ENCODE assay signal across 31 cellular contexts in genomic region chr2:179946346-179946745, GRCh38.
"Had no signal": no experiment of that assay in that cellular context is flagged by ENCODE, and none has a peak within 500 bp of the region (broad histone marks: within the 10 kb centered on the region; RNA-seq: fewer than 3 reads in every experiment).

No MANE protein-coding gene starts in this region.

- DNase-seq: activated effector memory CD4-positive, alpha-beta T cell treated with anti-CD3 and anti-CD28 coated beads, Interleukin-2, amount 50 U/mL, for 16 hours; activated effector memory CD4-positive, alpha-beta T cell treated with Interleukin-2 at 50 U/mL for 16 hours; activated gamma-delta T cell; activated gamma-delta T cell treated with Interleukin-2 at 50 U/mL for 16 hours; activated naive CD4-positive, alpha-beta T cell; activated naive CD4-positive, alpha-beta T cell treated with anti-CD3 and anti-CD28 coated beads for 36 hours; activated naive CD4-positive, alpha-beta T cell treated with anti-CD3 and anti-CD28 coated beads, Interleukin-2, amount 10 ng/mL, durations not matched to agents 7 days and 5 days; activated naive CD4-positive, alpha-beta T cell treated with anti-CD3 and anti-CD28 coated beads, Interleukin-2, amount 50 U/mL, for 16 hours; activated naive CD4-positive, alpha-beta T cell treated with Interleukin-2 at 50 U/mL for 16 hours; activated naive CD8-positive, alpha-beta T cell treated with anti-CD3 and anti-CD28 coated beads for 36 hours; activated naive CD8-positive, alpha-beta T cell treated with anti-CD3 and anti-CD28 coated beads, Interleukin-2, amount 10 ng/mL, durations not matched to agents 7 days and 5 days; activated naive CD8-positive, alpha-beta T cell treated with anti-CD3 and anti-CD28 coated beads, Interleukin-2, amount 50 U/mL, for 24 hours; activated T-cell treated with anti-CD3 and anti-CD28 coated beads, Interleukin-2, amount 50 U/mL, for 24 hours; activated T-cell treated with anti-CD3 and anti-CD28 coated beads, Interleukin-2, amount 50 U/mL, for 4 hours; activated T-cell treated with anti-CD3 and anti-CD28 coated beads, Interleukin-2, amount 50 U/mL, for 48 hours; activated T-cell treated with anti-CD3 and anti-CD28 coated beads, Interleukin-2, amount 50 U/mL, for 72 hours; adrenal gland; amniotic stem cell; amygdala; anterior cingulate cortex; aorta; body of pancreas; brain microvascular endothelial cell; central memory CD4-positive, alpha-beta T cell had no signal

- H3K27me3 ChIP-seq: adrenal gland, ascending aorta, body of pancreas, brain microvascular endothelial cell, breast epithelium, cardiac muscle cell had no signal

- H3K27ac ChIP-seq: adrenal gland, ascending aorta, body of pancreas, brain microvascular endothelial cell, breast epithelium, cardiac muscle cell had no signal

- H3K36me3 ChIP-seq: breast epithelium had no signal

- ATAC-seq: activated naive CD4-positive, alpha-beta T cell treated with anti-CD3 and anti-CD28 coated beads, Interleukin-2, amount 50 U/mL, for 72 hours; activated naive CD8-positive, alpha-beta T cell treated with anti-CD3 and anti-CD28 coated beads, Interleukin-2, amount 50 U/mL, for 24 hours; activated T-cell treated with anti-CD3 and anti-CD28 coated beads, Interleukin-2, amount 50 U/mL, for 4 hours; activated T-cell treated with anti-CD3 and anti-CD28 coated beads, Interleukin-2, amount 50 U/mL, for 72 hours; activated T-helper 17 cell treated with anti-CD3 and anti-CD28 coated beads, Interleukin-2, amount 50 U/mL, for 72 hours; body of pancreas had no signal

- H3K4me3 ChIP-seq: adrenal gland, ascending aorta, body of pancreas, breast epithelium, cardiac muscle cell had no signal

- FAIRE-seq: astrocyte, bronchial epithelial cell had no signal

- H3K9me3 ChIP-seq: adrenal gland, ascending aorta, body of pancreas, breast epithelium had no signal

- H3K4me1 ChIP-seq: adrenal gland, ascending aorta, breast epithelium had no signal
